ENCODE assay signal across 8 cellular contexts in genomic region chr11:122656631-122657101, GRCh38. TPM values are rescaled to one million over a fixed set of nuclear protein-coding genes. Genes with fewer than 3 reads are reported as not detected.
DNase-seq lines count a peak whose midpoint lies in the region; ATAC-seq and TF ChIP-seq lines count a peak whose summit lies in the region.

No MANE protein-coding gene starts in this region.

- CTCF ChIA-PET in CD8-positive, alpha-beta T cell (lab: Charles Lee): interaction anchor here (0.9 to 7.6 kb wide), 23 partner anchors 8 to 196 kb away, joined by 3 to 128 read pairs (median 7); no protein-coding TSS in a partner anchor

- H3K27me3 Mint-ChIP-seq in CD8-positive, alpha-beta T cell (ENCODE audit: low read depth): no peaks in the 10 kb centered on the region

- no peak for TF ChIP-seq CTCF in CD8-positive, alpha-beta T cell (IDR thresholded peaks at IDR 0.05)
- TF ChIP-seq CTCF in epithelial cell of esophagus (IDR thresholded peaks at IDR 0.05; ENCODE audit: insufficient read depth, low read depth, low read length, missing control alignments): peak; percentile 19

- H3K4me3 Mint-ChIP-seq in CD8-positive, alpha-beta T cell: peak overlapping the region; percentile 99

- peaks cover 53% of the 10 kb centered on the region for H3K4me1 ChIP-seq in CD8-positive, alpha-beta T cell (ENCODE audit: insufficient read depth, low read length)
- peaks cover 14% of the 10 kb centered on the region for H3K4me1 ChIP-seq in mucosa of stomach (ENCODE audit: control insufficient read depth, insufficient read depth, low read length)

- H3K36me3 Mint-ChIP-seq in CD8-positive, alpha-beta T cell: peaks cover 10% of the 10 kb centered on the region

- peak overlapping the region; percentile 93 for H3K27ac Mint-ChIP-seq in CD8-positive, alpha-beta T cell

- DNase-seq in CD8-positive, alpha-beta T cell: peak in 6 of 7 experiments; percentile 6 to 63 (median 32)
- DNase-seq in HuH-7 (ENCODE audit: low spot score) (peak; percentile 25), epithelial cell of esophagus (ENCODE audit: low read depth) (peak; percentile 24)
- DNase-seq in activated CD4-positive, alpha-beta T cell treated with anti-CD3 and anti-CD28 coated beads, Interleukin-2, amount 50 U/mL, for 4 hours: peak; percentile 28 to 38
- peak; percentile 34 for DNase-seq in stimulated activated naive CD4-positive, alpha-beta T cell treated with Interleukin-2 at 50 U/mL for 16 hours (lab: John Stamatoyannopoulos, UW)

- ATAC-seq in CD8-positive, alpha-beta T cell: peak; percentile 47
- ATAC-seq in GM18517 (IDR thresholded peaks at IDR 0.05; ENCODE audit: unreplicated experiment) (no peak), HG02678 (IDR thresholded peaks at IDR 0.05; ENCODE audit: unreplicated experiment) (no peak)

- H3K27ac ChIP-seq in CD8-positive, alpha-beta T cell (ENCODE audit: low read depth, low read length): peak overlapping the region; percentile 54

- no peaks in the 10 kb centered on the region for H3K9me3 Mint-ChIP-seq in CD8-positive, alpha-beta T cell

- peak overlapping the region; percentile 97 for H3K4me3 ChIP-seq in CD8-positive, alpha-beta T cell (ENCODE audit: low read depth, low read length)
- H3K4me3 ChIP-seq in epithelial cell of esophagus (ENCODE audit: low read length): peak overlapping the region; percentile 63
- peak overlapping the region; percentile 42 for H3K4me3 ChIP-seq in mucosa of stomach (ENCODE audit: low read length)

- POLR2A ChIA-PET in CD8-positive, alpha-beta T cell (lab: Charles Lee): interaction anchor here (0.8 to 3.3 kb wide), 15 partner anchors 12 to 406 kb away, joined by 3 to 33 read pairs (median 8); partner anchors contain the start of gene HSPA8

- no peaks in the 10 kb centered on the region for H3K27me3 ChIP-seq in CD8-positive, alpha-beta T cell (ENCODE audit: insufficient read depth, low read length)
- peaks cover 21% of the 10 kb centered on the region for H3K27me3 ChIP-seq in mucosa of stomach (ENCODE audit: control insufficient read depth, insufficient read depth, low read length)

- no peaks in the 10 kb centered on the region for H3K9me3 ChIP-seq in CD8-positive, alpha-beta T cell (ENCODE audit: low read length)
- H3K9me3 ChIP-seq in mucosa of stomach (ENCODE audit: control insufficient read depth, low read length): no peaks in the 10 kb centered on the region

- H3K36me3 ChIP-seq in CD8-positive, alpha-beta T cell (ENCODE audit: insufficient read depth, low read length): no peaks in the 10 kb centered on the region
- no peaks in the 10 kb centered on the region for H3K36me3 ChIP-seq in mucosa of stomach (ENCODE audit: control insufficient read depth, insufficient read depth, low read length)

- H3K9ac ChIP-seq in mucosa of stomach (ENCODE audit: low read length): peak overlapping the region; percentile 53

- intact Hi-C loops in CD8-positive, alpha-beta T cell (cut with DNase I, micrococcal nuclease): loop anchor here (1.0 to 10.0 kb wide), 8 partner anchors 17 to 398 kb away; no protein-coding TSS in a partner anchor

- H3K4me1 Mint-ChIP-seq in CD8-positive, alpha-beta T cell (ENCODE audit: low read depth): peaks cover 54% of the 10 kb centered on the region

RNA-seq across cellular contexts. Expression of gene UBASH3B, which starts 1.1 kb away (rescaled TPM):
- 10 to 100 TPM; 16.7 to 19.3 TPM for total RNA-seq in CD8-positive, alpha-beta T cell

Comparison
In these comparisons a context has a peak if more than half of its experiments do, and no peak if none do; other contexts are left out.
1. H3K4me3 ChIP-seq: peak in every context shown above with its lines; median percentile 97 in CD8-positive, alpha-beta T cell; 63 in epithelial cell of esophagus; 42 in mucosa of stomach.